In genomic region chr16:11315499-11315898, GRCh38 we compare ENCODE assay signal across 1 cellular context.
TF ChIP-seq lines count a peak whose summit lies in the region.

No MANE protein-coding gene starts in this region.

TF ChIP-seq in HepG2, 621 proteins besides CTCF, POLR2A, EP300 and RAD21:
- TF ChIP-seq NFE2L1 (CRISPR knock-in tag; IDR thresholded peaks at IDR 0.05; ENCODE audit: borderline replicate concordance), result no peak
- no peak for TF ChIP-seq IRX3 (CRISPR knock-in tag; IDR thresholded peaks at IDR 0.05; ENCODE audit: borderline replicate concordance, low read depth)
- TF ChIP-seq RARA (CRISPR knock-in tag; IDR thresholded peaks at IDR 0.05), result no peak
- no peak for TF ChIP-seq POLR2AphosphoS5 (IDR thresholded peaks at IDR 0.05; ENCODE audit: low read depth, low read length)
- no peak for TF ChIP-seq ZNF18 (CRISPR knock-in tag; IDR thresholded peaks at IDR 0.05; ENCODE audit: insufficient replicate concordance)
- TF ChIP-seq ZNF350 (CRISPR knock-in tag; IDR thresholded peaks at IDR 0.05; ENCODE audit: borderline replicate concordance, low read depth), result no peak
- TF ChIP-seq REST (IDR thresholded peaks at IDR 0.05; ENCODE audit: borderline replicate concordance in 1 of 2, low read depth in 1 of 2, low read length in 2 of 2), result no peak
- TF ChIP-seq ZBTB34 (CRISPR knock-in tag; IDR thresholded peaks at IDR 0.05), result no peak
- 0 out of 2 replicates have a peak, but pooled peaks have one; percentile 27 for TF ChIP-seq ZBTB38 (CRISPR knock-in tag; IDR thresholded peaks at IDR 0.05)
- no peak for TF ChIP-seq ZBTB39 (CRISPR knock-in tag; IDR thresholded peaks at IDR 0.05)
- no peak for TF ChIP-seq PLRG1 (conservative IDR thresholded peaks at IDR 0.05)
- TF ChIP-seq UBTF (CRISPR knock-in tag; IDR thresholded peaks at IDR 0.05), result no peak
- no peak for TF ChIP-seq CAMTA2 (CRISPR knock-in tag; IDR thresholded peaks at IDR 0.05; ENCODE audit: borderline replicate concordance)
- TF ChIP-seq ZNF775 (CRISPR knock-in tag; IDR thresholded peaks at IDR 0.05; ENCODE audit: borderline replicate concordance), result no peak
- no peak for TF ChIP-seq ZNF784 (CRISPR knock-in tag; IDR thresholded peaks at IDR 0.05; ENCODE audit: borderline replicate concordance)
- TF ChIP-seq RBFOX2 (IDR thresholded peaks at IDR 0.05; ENCODE audit: low read depth, low read length), result no peak
- peak; percentile 17 for TF ChIP-seq TEAD3 (CRISPR knock-in tag; optimal IDR thresholded peaks at IDR 0.05; ENCODE audit: borderline replicate concordance)
- TF ChIP-seq ZBTB33 (CRISPR knock-in tag; IDR thresholded peaks at IDR 0.05), result peak; percentile 86
- TF ChIP-seq ZMYM4 (CRISPR knock-in tag; IDR thresholded peaks at IDR 0.05), result no peak
- no peak for TF ChIP-seq ELF1 (CRISPR knock-in tag; IDR thresholded peaks at IDR 0.05)
- TF ChIP-seq ZNF136 (CRISPR knock-in tag; IDR thresholded peaks at IDR 0.05; ENCODE audit: low read depth), result no peak
- no peak for TF ChIP-seq KDM3A (CRISPR knock-in tag; IDR thresholded peaks at IDR 0.05; ENCODE audit: low read depth)
- TF ChIP-seq ZBTB25 (CRISPR knock-in tag; IDR thresholded peaks at IDR 0.05), result no peak
TF ChIP-seq in HepG2: peak in this region for 3.
